In genomic region chr1:7104053-7104738, GRCh38 we compare ENCODE assay signal across 1 cellular context.
TF ChIP-seq lines count a peak whose summit lies in the region.

No MANE protein-coding gene starts in this region.

TF ChIP-seq in HepG2, 621 proteins besides CTCF, POLR2A, EP300 and RAD21 (continued from another document):
- no peak for TF ChIP-seq THAP7 (CRISPR knock-in tag; IDR thresholded peaks at IDR 0.05)
- TF ChIP-seq, protein P1, sequence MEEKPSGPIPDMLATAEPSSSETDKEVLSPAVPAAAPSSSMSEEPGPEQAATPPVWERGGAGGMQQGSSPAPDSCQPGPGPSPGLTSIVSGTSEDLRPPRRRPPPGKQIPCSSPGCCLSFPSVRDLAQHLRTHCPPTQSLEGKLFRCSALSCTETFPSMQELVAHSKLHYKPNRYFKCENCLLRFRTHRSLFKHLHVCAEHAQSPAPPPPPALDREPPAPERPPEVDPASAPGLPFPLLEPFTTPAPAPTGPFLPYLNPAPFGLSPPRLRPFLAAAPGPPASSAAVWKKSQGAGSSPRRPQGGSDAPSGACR (CRISPR knock-in tag; IDR thresholded peaks at IDR 0.05) = no peak
- TF ChIP-seq NR2C2 (CRISPR knock-in tag; IDR thresholded peaks at IDR 0.05; ENCODE audit: borderline replicate concordance) = no peak
- TF ChIP-seq NFIC (IDR thresholded peaks at IDR 0.05; ENCODE audit: low read length) = no peak
- TF ChIP-seq RBM39 (IDR thresholded peaks at IDR 0.05; ENCODE audit: low read depth, low read length, poor library complexity, severe bottlenecking) = no peak
- TF ChIP-seq ATM (IDR thresholded peaks at IDR 0.05; ENCODE audit: borderline replicate concordance) = no peak; the same call in 1 of the 2 replicates
- TF ChIP-seq BATF2 (CRISPR knock-in tag; IDR thresholded peaks at IDR 0.05) = no peak
- TF ChIP-seq, protein P2, sequence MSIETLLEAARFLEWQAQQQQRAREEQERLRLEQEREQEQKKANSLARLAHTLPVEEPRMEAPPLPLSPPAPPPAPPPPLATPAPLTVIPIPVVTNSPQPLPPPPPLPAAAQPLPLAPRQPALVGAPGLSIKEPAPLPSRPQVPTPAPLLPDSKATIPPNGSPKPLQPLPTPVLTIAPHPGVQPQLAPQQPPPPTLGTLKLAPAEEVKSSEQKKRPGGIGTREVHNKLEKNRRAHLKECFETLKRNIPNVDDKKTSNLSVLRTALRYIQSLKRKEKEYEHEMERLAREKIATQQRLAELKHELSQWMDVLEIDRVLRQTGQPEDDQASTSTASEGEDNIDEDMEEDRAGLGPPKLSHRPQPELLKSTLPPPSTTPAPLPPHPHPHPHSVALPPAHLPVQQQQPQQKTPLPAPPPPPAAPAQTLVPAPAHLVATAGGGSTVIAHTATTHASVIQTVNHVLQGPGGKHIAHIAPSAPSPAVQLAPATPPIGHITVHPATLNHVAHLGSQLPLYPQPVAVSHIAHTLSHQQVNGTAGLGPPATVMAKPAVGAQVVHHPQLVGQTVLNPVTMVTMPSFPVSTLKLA (IDR thresholded peaks at IDR 0.05) = peak; percentile 38; the same call in 1 of the 2 replicates
- no peak for TF ChIP-seq ZSCAN20 (CRISPR knock-in tag; IDR thresholded peaks at IDR 0.05; ENCODE audit: borderline replicate concordance)
- peak; percentile 52; the same call in 1 of the 2 replicates for TF ChIP-seq IKZF1 (IDR thresholded peaks at IDR 0.05)
- TF ChIP-seq ZNF646 (CRISPR knock-in tag; IDR thresholded peaks at IDR 0.05) = peak; percentile 95
- no peak for TF ChIP-seq LRRFIP1 (CRISPR knock-in tag; conservative IDR thresholded peaks at IDR 0.05)
- TF ChIP-seq ZNF704 (CRISPR knock-in tag; IDR thresholded peaks at IDR 0.05; ENCODE audit: borderline replicate concordance) = no peak
- TF ChIP-seq, protein P3, sequence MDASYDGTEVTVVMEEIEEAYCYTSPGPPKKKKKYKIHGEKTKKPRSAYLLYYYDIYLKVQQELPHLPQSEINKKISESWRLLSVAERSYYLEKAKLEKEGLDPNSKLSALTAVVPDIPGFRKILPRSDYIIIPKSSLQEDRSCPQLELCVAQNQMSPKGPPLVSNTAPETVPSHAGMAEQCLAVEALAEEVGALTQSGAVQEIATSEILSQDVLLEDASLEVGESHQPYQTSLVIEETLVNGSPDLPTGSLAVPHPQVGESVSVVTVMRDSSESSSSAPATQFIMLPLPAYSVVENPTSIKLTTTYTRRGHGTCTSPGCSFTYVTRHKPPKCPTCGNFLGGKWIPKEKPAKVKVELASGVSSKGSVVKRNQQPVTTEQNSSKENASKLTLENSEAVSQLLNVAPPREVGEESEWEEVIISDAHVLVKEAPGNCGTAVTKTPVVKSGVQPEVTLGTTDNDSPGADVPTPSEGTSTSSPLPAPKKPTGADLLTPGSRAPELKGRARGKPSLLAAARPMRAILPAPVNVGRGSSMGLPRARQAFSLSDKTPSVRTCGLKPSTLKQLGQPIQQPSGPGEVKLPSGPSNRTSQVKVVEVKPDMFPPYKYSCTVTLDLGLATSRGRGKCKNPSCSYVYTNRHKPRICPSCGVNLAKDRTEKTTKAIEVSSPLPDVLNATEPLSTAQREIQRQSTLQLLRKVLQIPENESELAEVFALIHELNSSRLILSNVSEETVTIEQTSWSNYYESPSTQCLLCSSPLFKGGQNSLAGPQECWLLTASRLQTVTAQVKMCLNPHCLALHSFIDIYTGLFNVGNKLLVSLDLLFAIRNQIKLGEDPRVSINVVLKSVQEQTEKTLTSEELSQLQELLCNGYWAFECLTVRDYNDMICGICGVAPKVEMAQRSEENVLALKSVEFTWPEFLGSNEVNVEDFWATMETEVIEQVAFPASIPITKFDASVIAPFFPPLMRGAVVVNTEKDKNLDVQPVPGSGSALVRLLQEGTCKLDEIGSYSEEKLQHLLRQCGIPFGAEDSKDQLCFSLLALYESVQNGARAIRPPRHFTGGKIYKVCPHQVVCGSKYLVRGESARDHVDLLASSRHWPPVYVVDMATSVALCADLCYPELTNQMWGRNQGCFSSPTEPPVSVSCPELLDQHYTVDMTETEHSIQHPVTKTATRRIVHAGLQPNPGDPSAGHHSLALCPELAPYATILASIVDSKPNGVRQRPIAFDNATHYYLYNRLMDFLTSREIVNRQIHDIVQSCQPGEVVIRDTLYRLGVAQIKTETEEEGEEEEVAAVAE (CRISPR knock-in tag; IDR thresholded peaks at IDR 0.05; ENCODE audit: borderline replicate concordance) = no peak
- TF ChIP-seq DRAP1 (CRISPR knock-in tag; IDR thresholded peaks at IDR 0.05) = no peak
- no peak for TF ChIP-seq MTA3 (CRISPR knock-in tag; IDR thresholded peaks at IDR 0.05)
TF ChIP-seq in HepG2: peak in this region for 4.
